Comparison of ENCODE assay signal across 7 cellular contexts in genomic region chr1:108963052-108963686, GRCh38. TPM values are rescaled to one million over a fixed set of nuclear protein-coding genes. Genes with fewer than 3 reads are reported as not detected.
DNase-seq lines count a peak whose midpoint lies in the region; ATAC-seq and TF ChIP-seq lines count a peak whose summit lies in the region.

Gene CLCC1, minus strand, starts transcription at chr1:108963484. Its CDS starts 13,047 bp downstream, at chr1:108950437.

- H3K4me1 ChIP-seq in hepatocyte (ENCODE audit: insufficient read depth) = peaks cover 11% of the 10 kb centered on the region

- peak within 1 kb of the TSS; percentile 97 for H3K27ac ChIP-seq in hepatocyte

- peak; percentile 89 for TF ChIP-seq POLR2A in GM18505 (IDR thresholded peaks at IDR 0.05; ENCODE audit: borderline replicate concordance, extremely low read depth, insufficient read depth, insufficient read length)

- peak; percentile 93 for ATAC-seq in GM18505 (IDR thresholded peaks at IDR 0.05; ENCODE audit: unreplicated experiment)
- ATAC-seq in HG02973 (IDR thresholded peaks at IDR 0.05; ENCODE audit: unreplicated experiment) = peak; percentile 90

- peak within 1 kb of the TSS; percentile 82 for H2AFZ ChIP-seq in hepatocyte

- H3K9me2 ChIP-seq in hepatocyte (replicated peaks; ENCODE audit: insufficient read depth) = no peaks in the 10 kb centered on the region

- no peaks in the 10 kb centered on the region for H4K20me1 ChIP-seq in hepatocyte (ENCODE audit: insufficient read depth, poor library complexity, severe bottlenecking)

- peaks cover 42% of the 10 kb centered on the region for H3K79me2 ChIP-seq in hepatocyte

- no peaks in the 10 kb centered on the region for H3K36me3 ChIP-seq in hepatocyte (replicated peaks; ENCODE audit: insufficient read depth, low read depth)

- peak within 1 kb of the TSS; percentile 59 for H3K4me3 ChIP-seq in hepatocyte

- whole genome bisulfite sequencing in hepatocyte (ENCODE audit: low lambda C conversion rate, missing lambda C conversion rate) = 1% methylated on average over 66 of the region's 72 CpGs

- DNase-seq in NCI-H2029 treated with DMSO at 0.1 percent for 48 hours (lab: John Stamatoyannopoulos, UW) (peak; percentile 60), T-helper 9 cell (peak; percentile 89), astrocyte of the hippocampus (ENCODE audit: low read depth, low spot score) (peak; percentile 96), hepatocyte (ENCODE audit: low spot score) (peak; percentile 94), retina (peak; percentile 95)

- no peaks in the 10 kb centered on the region for H3K9me3 ChIP-seq in hepatocyte (ENCODE audit: low read depth)

- peak within 1 kb of the TSS; percentile 88 for H3K4me2 ChIP-seq in hepatocyte

- TF ChIP-seq CTCF in hepatocyte (IDR thresholded peaks at IDR 0.05; ENCODE audit: poor library complexity) = no peak

- no peaks in the 10 kb centered on the region for H3K27me3 ChIP-seq in hepatocyte

RNA-seq across cellular contexts. Expression of gene CLCC1, which starts in this region (rescaled TPM):
- 31.5 and 42.8 TPM in 2 replicates for total RNA-seq in hepatocyte
- 24.8 and 26.6 TPM in 2 replicates for polyA plus RNA-seq in hepatocyte

Comparison
In these comparisons a context has a peak if more than half of its experiments do, and no peak if none do; other contexts are left out.
1. Peak in every context shown above with its lines: DNase-seq, ATAC-seq, H3K4me3 ChIP-seq and H3K27ac ChIP-seq.